In genomic region chr19:44552324-44552723, GRCh38 we compare ENCODE assay signal across 8 cellular contexts. TPM values are rescaled to one million over a fixed set of nuclear protein-coding genes. Genes with fewer than 3 reads are reported as not detected.
DNase-seq lines count a peak whose midpoint lies in the region; ATAC-seq lines count a peak whose summit lies in the region.

No MANE protein-coding gene starts in this region.

- H3K27me3 Mint-ChIP-seq in activated naive CD8-positive, alpha-beta T cell treated with anti-CD3 and anti-CD28 coated beads, Interleukin-2, amount 50 U/mL, for 24 hours, result peaks cover 10% of the 10 kb centered on the region

- peaks cover 30% of the 10 kb centered on the region for H3K9me3 Mint-ChIP-seq in activated naive CD8-positive, alpha-beta T cell treated with anti-CD3 and anti-CD28 coated beads, Interleukin-2, amount 50 U/mL, for 24 hours

- H3K4me1 Mint-ChIP-seq in activated naive CD8-positive, alpha-beta T cell treated with anti-CD3 and anti-CD28 coated beads, Interleukin-2, amount 50 U/mL, for 24 hours, result no peaks in the 10 kb centered on the region

- H3K27ac Mint-ChIP-seq in activated naive CD8-positive, alpha-beta T cell treated with anti-CD3 and anti-CD28 coated beads, Interleukin-2, amount 50 U/mL, for 24 hours, result no peak overlapping the region

- peak; percentile 52 for ATAC-seq in activated naive CD8-positive, alpha-beta T cell treated with anti-CD3 and anti-CD28 coated beads, Interleukin-2, amount 50 U/mL, for 24 hours
- ATAC-seq in HG02884 (IDR thresholded peaks at IDR 0.05; ENCODE audit: unreplicated experiment) (no peak), HG03469 (IDR thresholded peaks at IDR 0.05; ENCODE audit: unreplicated experiment) (no peak)

- DNase-seq in NK-92 treated with Interleukin-12 subunit alpha and Interleukin-12 subunit beta, amount 100 ng/mL, for 24 hours (lab: John Stamatoyannopoulos, UW), result peak; percentile 6
- DNase-seq in NK-92 (lab: John Stamatoyannopoulos, UW; ENCODE audit: unreplicated experiment) (no peak), NAMALWA (ENCODE audit: low spot score) (peak; percentile 73), myocyte (ENCODE audit: low read depth) (peak; percentile 53)
- peak; percentile 49 for DNase-seq in activated naive CD8-positive, alpha-beta T cell treated with anti-CD3 and anti-CD28 coated beads, Interleukin-2, amount 50 U/mL, for 24 hours
- no peak for DNase-seq in stimulated activated naive CD4-positive, alpha-beta T cell treated with Interleukin-2 at 50 U/mL for 16 hours (lab: John Stamatoyannopoulos, UW)

- peaks cover 2% of the 10 kb centered on the region for H3K36me3 Mint-ChIP-seq in activated naive CD8-positive, alpha-beta T cell treated with anti-CD3 and anti-CD28 coated beads, Interleukin-2, amount 50 U/mL, for 24 hours (ENCODE audit: low read depth)

- no peak overlapping the region for H3K4me3 Mint-ChIP-seq in activated naive CD8-positive, alpha-beta T cell treated with anti-CD3 and anti-CD28 coated beads, Interleukin-2, amount 50 U/mL, for 24 hours

RNA-seq across cellular contexts. Expression of gene CEACAM20, which starts 22.8 kb away (rescaled TPM):
- not detected in 2 replicates for total RNA-seq in myocyte
- not detected for polyA plus RNA-seq in myocyte (2012)

RNA-seq across cellular contexts. Expression of gene ZNF180, which starts 52.0 kb away (rescaled TPM):
- 7.4 and 17.9 TPM in 2 replicates for total RNA-seq in myocyte
- polyA plus RNA-seq in myocyte (2012), result 2.0 TPM

Comparison
In these comparisons a context has a peak if more than half of its experiments do, and no peak if none do; other contexts are left out.
1. DNase-seq: peak in NK-92 treated with Interleukin-12 subunit alpha and Interleukin-12 subunit beta, amount 100 ng/mL, for 24 hours (single experiment), NAMALWA (single experiment), activated naive CD8-positive, alpha-beta T cell treated with anti-CD3 and anti-CD28 coated beads, Interleukin-2, amount 50 U/mL, for 24 hours (single experiment) and myocyte (single experiment); none in NK-92 (single experiment) and stimulated activated naive CD4-positive, alpha-beta T cell treated with Interleukin-2 at 50 U/mL for 16 hours (single experiment).